Comparison of ENCODE assay signal across 8 cellular contexts in the genomic region with DNA sequence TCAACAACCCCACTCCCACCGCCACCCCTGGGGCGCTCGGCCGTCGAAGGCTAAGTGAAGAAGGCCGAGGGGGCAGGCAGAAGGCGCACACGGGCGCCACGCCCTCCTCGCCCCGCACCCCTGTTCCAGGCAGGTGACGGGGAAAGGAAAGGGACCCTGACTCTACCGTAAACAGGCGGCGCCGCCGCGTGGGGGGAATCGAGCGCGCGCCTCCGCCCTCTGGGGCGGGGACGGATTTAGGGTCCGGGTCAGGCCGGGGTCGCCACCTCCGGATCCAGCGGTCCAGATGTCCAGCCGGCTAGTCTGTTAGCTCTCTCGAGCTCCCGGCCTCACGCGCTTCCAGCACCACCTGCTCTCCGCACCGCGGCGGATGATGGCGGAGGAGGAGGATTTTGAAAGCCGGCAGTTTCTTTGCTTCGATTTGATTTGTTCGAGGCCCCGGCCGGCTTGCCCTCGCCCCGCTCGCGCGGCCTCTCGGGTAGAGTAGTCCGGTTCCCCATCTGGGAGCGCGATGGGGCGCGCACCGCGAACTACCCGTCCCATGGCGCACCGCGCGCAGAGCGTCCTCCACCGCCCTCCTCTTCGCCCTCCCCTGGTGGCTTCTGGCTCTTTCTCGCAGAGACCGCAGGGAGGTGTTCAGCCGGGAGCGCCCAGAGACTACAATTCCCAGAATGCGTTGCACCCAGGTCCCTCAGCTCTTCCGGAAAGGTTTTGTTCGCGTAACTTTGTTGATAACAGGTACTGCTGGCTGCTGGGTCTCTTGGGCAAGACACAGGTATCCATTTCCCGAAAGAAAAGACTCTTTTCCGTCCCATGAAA. TPM values are rescaled to one million over a fixed set of nuclear protein-coding genes. Genes with fewer than 3 reads are reported as not detected.
DNase-seq lines count a peak whose midpoint lies in the region; ATAC-seq and TF ChIP-seq lines count a peak whose summit lies in the region.

A gene with protein sequence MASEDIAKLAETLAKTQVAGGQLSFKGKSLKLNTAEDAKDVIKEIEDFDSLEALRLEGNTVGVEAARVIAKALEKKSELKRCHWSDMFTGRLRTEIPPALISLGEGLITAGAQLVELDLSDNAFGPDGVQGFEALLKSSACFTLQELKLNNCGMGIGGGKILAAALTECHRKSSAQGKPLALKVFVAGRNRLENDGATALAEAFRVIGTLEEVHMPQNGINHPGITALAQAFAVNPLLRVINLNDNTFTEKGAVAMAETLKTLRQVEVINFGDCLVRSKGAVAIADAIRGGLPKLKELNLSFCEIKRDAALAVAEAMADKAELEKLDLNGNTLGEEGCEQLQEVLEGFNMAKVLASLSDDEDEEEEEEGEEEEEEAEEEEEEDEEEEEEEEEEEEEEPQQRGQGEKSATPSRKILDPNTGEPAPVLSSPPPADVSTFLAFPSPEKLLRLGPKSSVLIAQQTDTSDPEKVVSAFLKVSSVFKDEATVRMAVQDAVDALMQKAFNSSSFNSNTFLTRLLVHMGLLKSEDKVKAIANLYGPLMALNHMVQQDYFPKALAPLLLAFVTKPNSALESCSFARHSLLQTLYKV (minus strand): TSS at position 368 of the 819 bp plus-strand sequence. CDS start 5,143 bp downstream, outside the sequence.

- H3K27me3 ChIP-seq in AG04450 (ENCODE audit: control insufficient read depth, insufficient read depth, low read length) (no peaks in the 10 kb centered on the region), breast epithelium (no peaks in the 10 kb centered on the region), iPS-18a (ENCODE audit: control insufficient read depth, insufficient read depth, low read length) (no peaks in the 10 kb centered on the region), skeletal muscle satellite cell (ENCODE audit: control insufficient read depth, insufficient read depth, low read length) (no peaks in the 10 kb centered on the region)

- H3K27ac ChIP-seq in AG04450 (ENCODE audit: low read depth, low read length) (peak within 1 kb of the TSS; percentile 94), VCaP (peak within 1 kb of the TSS; percentile 89), breast epithelium (peak within 1 kb of the TSS; percentile 80 to 90), iPS-18a (ENCODE audit: low read length) (no peak within 1 kb of the TSS)

- H3K4me2 ChIP-seq in skeletal muscle satellite cell (ENCODE audit: low read length): peak within 1 kb of the TSS; percentile 98

- peaks cover 0 to 4% of the 10 kb centered on the region in 2 donors for H3K4me1 ChIP-seq in breast epithelium
- H3K4me1 ChIP-seq in iPS-18a (ENCODE audit: control insufficient read depth, low read depth, low read length): peaks cover 22% of the 10 kb centered on the region
- H3K4me1 ChIP-seq in skeletal muscle satellite cell (ENCODE audit: control insufficient read depth, insufficient read depth, low read length): peaks cover 52% of the 10 kb centered on the region

- TF ChIP-seq POLR2A in breast epithelium (IDR thresholded peaks at IDR 0.05): peak; percentile 10

- CTCF ChIA-PET in AG04450 (lab: Charles Lee): interaction anchor here (0.5 to 0.7 kb wide), 2 partner anchors 15 to 185 kb away, joined by 3 to 4 read pairs; a partner anchor contains a TSS

- intact Hi-C loops in breast epithelium (cut with DNase I; ENCODE audit: low total_unique reads): no loop called here

- TF ChIP-seq CTCF in AG04450 (IDR thresholded peaks at IDR 0.05; ENCODE audit: low read depth, low read length) (peak; percentile 25; the same call in 1 of the 2 replicates), VCaP (conservative IDR thresholded peaks at IDR 0.05) (peak; percentile 19; the same call in 1 of the 2 replicates), breast epithelium (IDR thresholded peaks at IDR 0.05) (peak in 1 of 3 donors; percentile 27)

- POLR2A ChIA-PET in AG04450 (lab: Yijun Ruan, JAX): interaction anchor here (0.5 to 2.1 kb wide), 12 partner anchors 15 to 572 kb away, joined by 3 to 16 read pairs (median 4); a partner anchor contains a TSS

- peak; percentile 83 for ATAC-seq in GM18870 (IDR thresholded peaks at IDR 0.05; ENCODE audit: unreplicated experiment)
- peak; percentile 88 for ATAC-seq in HG03135 (IDR thresholded peaks at IDR 0.05; ENCODE audit: unreplicated experiment)

- DNase-seq in AG04450 (ENCODE audit: low read depth, low spot score): peak; percentile 96
- peak; percentile 99 for DNase-seq in NCI-H2196 treated with DMSO at 0.1 percent for 48 hours (lab: John Stamatoyannopoulos, UW; ENCODE audit: unreplicated experiment)
- peak; percentile 96 for DNase-seq in breast epithelium (ENCODE audit: low spot score in 2 of 2)

- H3K4me3 ChIP-seq in AG04450 (ENCODE audit: low read depth, low read length) (peak within 1 kb of the TSS; percentile 83), breast epithelium (peak within 1 kb of the TSS; percentile 87 to 98 (median 98)), iPS-18a (ENCODE audit: low read length) (peak within 1 kb of the TSS; percentile 71), skeletal muscle satellite cell (ENCODE audit: low read length) (peak within 1 kb of the TSS; percentile 92)

- H3K36me3 ChIP-seq in breast epithelium (no peaks in the 10 kb centered on the region), iPS-18a (ENCODE audit: control insufficient read depth, low read depth, low read length) (peaks cover 23% of the 10 kb centered on the region), skeletal muscle satellite cell (ENCODE audit: insufficient read depth, low read length) (peaks cover 29% of the 10 kb centered on the region)

- H3K9me3 ChIP-seq in AG04450 (ENCODE audit: control insufficient read depth, insufficient read depth, low read length) (peaks cover 4% of the 10 kb centered on the region; the same call in 1 of the 2 replicates), breast epithelium (no peaks in the 10 kb centered on the region), iPS-18a (ENCODE audit: control insufficient read depth, low read depth, low read length) (no peaks in the 10 kb centered on the region), skeletal muscle satellite cell (replicated peaks; ENCODE audit: low read length) (no peaks in the 10 kb centered on the region)

- peak within 1 kb of the TSS; percentile 68 for H3K9ac ChIP-seq in iPS-18a (ENCODE audit: low read length)
- peak within 1 kb of the TSS; percentile 94 for H3K9ac ChIP-seq in skeletal muscle satellite cell (ENCODE audit: low read depth, low read length)

RNA-seq across cellular contexts. Expression of the gene that starts here (rescaled TPM):
- 75.8 and 94.9 TPM in 2 replicates for polyA plus RNA-seq in AG04450 (2011; rRNA removed)
- 89.5 and 115 TPM in 2 replicates for polyA minus RNA-seq in AG04450 (2011; rRNA and poly(A)+ RNA removed)
- total RNA-seq in breast epithelium: 10 to 100 TPM; 29.8 to 54.1 (median 51.2) TPM
- 71.2 and 73.0 TPM in 2 replicates for total RNA-seq in skeletal muscle satellite cell (2012; rRNA removed)
